In the genomic region with DNA sequence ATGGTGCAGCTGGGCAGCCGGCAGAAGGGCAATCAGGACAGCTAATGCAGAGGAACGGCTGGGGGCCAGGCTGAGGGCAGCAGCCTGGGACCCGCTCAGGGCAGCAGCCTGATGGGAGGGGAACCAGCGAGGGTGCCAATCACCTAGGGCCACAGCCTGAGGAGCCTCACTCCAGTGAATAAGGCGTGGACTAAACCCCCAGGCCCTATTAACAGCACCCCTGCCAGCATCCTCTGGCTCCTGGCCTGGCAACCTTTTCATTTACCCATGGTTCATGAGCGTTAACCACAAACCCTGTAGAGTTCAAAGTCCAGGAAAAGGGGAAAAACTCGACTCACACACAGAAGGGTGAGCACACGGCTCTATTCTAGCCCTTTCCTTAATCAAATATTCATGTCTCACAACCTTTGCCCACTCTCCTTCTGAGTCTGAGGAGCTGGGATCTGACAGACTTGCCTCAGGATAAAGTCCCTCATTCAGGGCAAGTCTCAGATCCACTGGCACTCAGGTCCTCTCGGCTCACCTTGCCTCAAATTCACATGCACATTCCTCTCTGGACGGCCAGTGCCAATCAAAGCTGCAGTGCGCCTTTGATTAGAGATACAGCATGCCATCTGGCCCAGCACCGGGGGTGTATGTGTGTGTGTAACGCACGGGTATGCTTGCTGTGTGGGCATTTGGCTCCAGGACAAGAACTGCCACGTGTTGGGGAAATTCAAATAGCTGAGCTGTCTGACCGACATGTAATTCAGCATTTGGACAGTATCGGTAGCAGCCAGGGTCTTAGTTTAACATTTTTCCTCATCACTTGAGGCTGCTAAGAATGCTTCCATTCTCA, we compare ENCODE assay signal across 10 cellular contexts.
DNase-seq lines count a peak whose midpoint lies in the region; ATAC-seq, FAIRE-seq and TF ChIP-seq lines count a peak whose summit lies in the region.
"Had no signal": no experiment of that assay in that cellular context is flagged by ENCODE, and none has a peak within 500 bp of the region (broad histone marks: within the 10 kb centered on the region; RNA-seq: fewer than 3 reads in every experiment).

No MANE protein-coding gene starts in this region.

- no peaks in the 10 kb centered on the region for H3K27me3 Mint-ChIP-seq in activated naive CD8-positive, alpha-beta T cell
- H3K27me3 Mint-ChIP-seq: activated CD8-positive, alpha-beta memory T cell treated with anti-CD3 and anti-CD28 coated beads, Interleukin-2, amount 10 ng/mL, durations not matched to agents 7 days and 5 days had no signal

- H3K56ac ChIP-seq in IMR-90 (ENCODE audit: extremely low read depth, insufficient read depth, low read length), result no peak overlapping the region

- no peak overlapping the region for H2BK120ac ChIP-seq in IMR-90 (ENCODE audit: low read depth, low read length)

- H3K9me1 ChIP-seq in IMR-90 (ENCODE audit: insufficient read depth, low read length), result peaks cover 6% of the 10 kb centered on the region; the same call in 1 of the 2 replicates

- no peak overlapping the region for H2AK9ac ChIP-seq in IMR-90 (replicated peaks; ENCODE audit: low read depth, low read length, poor library complexity)

- no peak overlapping the region for H4K5ac ChIP-seq in IMR-90 (ENCODE audit: low read depth, low read length)

- H3K4me2 ChIP-seq in IMR-90 (ENCODE audit: low read depth, low read length), result no peak overlapping the region

- no peak overlapping the region for H2AK5ac ChIP-seq in IMR-90 (ENCODE audit: low read depth, low read length)

- no peak for TF ChIP-seq CTCF in IMR-90 (conservative IDR thresholded peaks at IDR 0.05; ENCODE audit: low read depth, low read length)
- no peak for TF ChIP-seq CTCF in GM13977 (IDR thresholded peaks at IDR 0.05; ENCODE audit: extremely low read depth, insufficient read depth, missing control alignments)

- H2BK5ac ChIP-seq in IMR-90 (ENCODE audit: low read depth, low read length, poor library complexity, severe bottlenecking), result no peak overlapping the region

- no peak overlapping the region for H2BK20ac ChIP-seq in IMR-90 (ENCODE audit: low read depth, low read length)

- H3K36me3 ChIP-seq in IMR-90 (ENCODE audit: control insufficient read depth, insufficient read depth, low read length), result peaks cover 41% of the 10 kb centered on the region

- H4K20me1 ChIP-seq in IMR-90 (ENCODE audit: insufficient read depth, low read length), result no peaks in the 10 kb centered on the region

- no peak overlapping the region for H4K91ac ChIP-seq in IMR-90 (ENCODE audit: insufficient read depth, low read depth, low read length)

- 79% methylated on average over 10 of the region's 17 CpGs; no CpG with 5 or more reads in 1 of the 2 experiments for WGBS in IMR-90 (ENCODE audit: extremely low coverage in 2 of 2, insufficient read length in 1 of 2), 2 experiments

- POLR2A ChIA-PET in IMR-90 (lab: Charles Lee; ENCODE audit: unreplicated experiment), result no interaction called here

- H3K4ac ChIP-seq in IMR-90 (ENCODE audit: low read depth, low read length), result no peak overlapping the region

- no peaks in the 10 kb centered on the region for H3K27me3 ChIP-seq in IMR-90 (ENCODE audit: control insufficient read depth, insufficient read depth, low read length)

- no peak overlapping the region for H3K23ac ChIP-seq in IMR-90 (ENCODE audit: low read depth, low read length)

- H3K4me1 Mint-ChIP-seq in activated naive CD8-positive, alpha-beta T cell (ENCODE audit: low read depth), result peaks cover 44% of the 10 kb centered on the region

- H3K36me3 Mint-ChIP-seq in activated naive CD8-positive, alpha-beta T cell, result peaks cover 29% of the 10 kb centered on the region

- no peak overlapping the region for H3K14ac ChIP-seq in IMR-90 (replicated peaks; ENCODE audit: low read depth, low read length)

- no peaks in the 10 kb centered on the region for H3K9me3 ChIP-seq in IMR-90 (ENCODE audit: control insufficient read depth, insufficient read depth, low read length)

- dilution Hi-C loops in IMR-90 (cut with HindIII; ENCODE audit: low sequenced_read_pairs, unreplicated experiment), result no loop called here

- no peak overlapping the region for H2BK15ac ChIP-seq in IMR-90 (ENCODE audit: low read depth, low read length)

- no peak for ATAC-seq in IMR-90 (ENCODE audit: low read depth)
- peak; percentile 20 for ATAC-seq in stimulated activated naive CD8-positive, alpha-beta T cell treated with anti-CD3 and anti-CD28 coated beads, Interleukin-15, Interleukin-2, amounts not matched to agents 100 U/mL and 50 U/mL, for 24 hours
- ATAC-seq: activated CD8-positive, alpha-beta memory T cell treated with anti-CD3 and anti-CD28 coated beads, Interleukin-2, amount 10 ng/mL, durations not matched to agents 7 days and 5 days had no signal

- BruUV-seq in IMR-90 (replicated peaks; lab: Mats Ljungman, UMichigan), result no TSS peak

- H4K8ac ChIP-seq in IMR-90 (ENCODE audit: low read depth in 2 of 2, low read length in 2 of 2), result no peak overlapping the region

- H3K4me1 ChIP-seq in IMR-90 (ENCODE audit: control insufficient read depth, insufficient read depth, low read length), result no peaks in the 10 kb centered on the region

- no peaks in the 10 kb centered on the region for H3K79me1 ChIP-seq in IMR-90 (ENCODE audit: low read depth in 1 of 2, low read length in 2 of 2)

- in situ Hi-C loops in IMR-90 (cut with MboI; ENCODE audit: low sequenced_read_pairs), result loop anchor here (25.0 kb wide), 1 partner anchor 655 kb away; no protein-coding TSS in a partner anchor
- in situ Hi-C loops in GM13977 (cut with MboI; ENCODE audit: low pct_unique_long_range_greater_than_20kb, low sequenced_read_pairs, unreplicated experiment), result no loop called here

- no peak for DNase-seq in IMR-90
- no peak for DNase-seq in stimulated activated naive CD8-positive, alpha-beta T cell treated with anti-CD3 and anti-CD28 coated beads, Interleukin-15, Interleukin-2, amounts not matched to agents 100 U/mL and 50 U/mL, for 24 hours
- no peak for DNase-seq in NOMO-1 treated with dmso at 0.1 percent for 144 hours (lab: John Stamatoyannopoulos, UW; ENCODE audit: unreplicated experiment)
- DNase-seq in GM13977 (ENCODE audit: low spot score), result no peak
- no peak for DNase-seq in RKO (ENCODE audit: low spot score)
- DNase-seq: activated CD8-positive, alpha-beta memory T cell treated with anti-CD3 and anti-CD28 coated beads, Interleukin-2, amount 10 ng/mL, durations not matched to agents 7 days and 5 days; erythroblast; GOT3 had no signal

- TF ChIP-seq RAD21 in IMR-90 (IDR thresholded peaks at IDR 0.05; ENCODE audit: low read length), result no peak

- TF ChIP-seq POLR2A in IMR-90 (IDR thresholded peaks at IDR 0.05; ENCODE audit: low read depth, low read length), result no peak

- no peak overlapping the region for H3K4me3 ChIP-seq in IMR-90 (ENCODE audit: insufficient read depth, low read depth, low read length)

- CTCF ChIA-PET in IMR-90 (lab: Yijun Ruan, JAX), result no interaction called here

- H3K9me3 Mint-ChIP-seq in activated naive CD8-positive, alpha-beta T cell (ENCODE audit: low read depth), result no peaks in the 10 kb centered on the region

- intact Hi-C loops in IMR-90 (cut with micrococcal nuclease), result no loop called here

- FAIRE-seq in islet of Langerhans (lab: Jason Lieb, UNC), result peak; percentile 38

- no peak overlapping the region for H3K9ac ChIP-seq in IMR-90 (ENCODE audit: low read depth, low read length)

- peak overlapping the region; percentile 6 for H2AFZ ChIP-seq in IMR-90 (replicated peaks; ENCODE audit: low read length, poor library complexity)

- H3K27ac Mint-ChIP-seq in activated naive CD8-positive, alpha-beta T cell, result peak overlapping the region; percentile 73
- H3K27ac Mint-ChIP-seq: activated CD8-positive, alpha-beta memory T cell treated with anti-CD3 and anti-CD28 coated beads, Interleukin-2, amount 10 ng/mL, durations not matched to agents 7 days and 5 days had no signal

- no peak overlapping the region for H3K18ac ChIP-seq in IMR-90 (ENCODE audit: low read depth, low read length)

- H3K4me3 Mint-ChIP-seq in activated naive CD8-positive, alpha-beta T cell, result peak overlapping the region; percentile 54
- H3K4me3 Mint-ChIP-seq: activated CD8-positive, alpha-beta memory T cell treated with anti-CD3 and anti-CD28 coated beads, Interleukin-2, amount 10 ng/mL, durations not matched to agents 7 days and 5 days had no signal

- H3K27ac ChIP-seq in IMR-90 (ENCODE audit: insufficient read depth, low read length), result no peak overlapping the region

TF ChIP-seq in IMR-90, 13 proteins besides CTCF, POLR2A, EP300 and RAD21 (continues in another document):
- no peak for TF ChIP-seq MAFK (IDR thresholded peaks at IDR 0.05; ENCODE audit: low read depth, low read length)
- TF ChIP-seq BHLHE40 (IDR thresholded peaks at IDR 0.05; ENCODE audit: low read depth, low read length), result no peak
- TF ChIP-seq NFE2L2 (IDR thresholded peaks at IDR 0.05; ENCODE audit: low read depth, low read length), result no peak
- no peak for TF ChIP-seq RCOR1 (IDR thresholded peaks at IDR 0.05; ENCODE audit: insufficient replicate concordance, low read length)
- TF ChIP-seq FOS (IDR thresholded peaks at IDR 0.05; ENCODE audit: low read depth, low read length), result no peak
- no peak for TF ChIP-seq MXI1 (IDR thresholded peaks at IDR 0.05; ENCODE audit: borderline replicate concordance, low read depth, low read length)
- no peak for TF ChIP-seq MAZ (IDR thresholded peaks at IDR 0.05; ENCODE audit: borderline replicate concordance, low read depth, low read length)
- TF ChIP-seq, protein P1, sequence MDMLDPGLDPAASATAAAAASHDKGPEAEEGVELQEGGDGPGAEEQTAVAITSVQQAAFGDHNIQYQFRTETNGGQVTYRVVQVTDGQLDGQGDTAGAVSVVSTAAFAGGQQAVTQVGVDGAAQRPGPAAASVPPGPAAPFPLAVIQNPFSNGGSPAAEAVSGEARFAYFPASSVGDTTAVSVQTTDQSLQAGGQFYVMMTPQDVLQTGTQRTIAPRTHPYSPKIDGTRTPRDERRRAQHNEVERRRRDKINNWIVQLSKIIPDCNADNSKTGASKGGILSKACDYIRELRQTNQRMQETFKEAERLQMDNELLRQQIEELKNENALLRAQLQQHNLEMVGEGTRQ (IDR thresholded peaks at IDR 0.05; ENCODE audit: low read depth, low read length), result no peak
- TF ChIP-seq CEBPB (IDR thresholded peaks at IDR 0.05; ENCODE audit: low read depth, low read length), result no peak
- TF ChIP-seq SMC3 (IDR thresholded peaks at IDR 0.05; ENCODE audit: low read depth, low read length), result no peak
- no peak for TF ChIP-seq CHD1 (IDR thresholded peaks at IDR 0.05; ENCODE audit: low read depth, low read length)
- TF ChIP-seq RFX5 (IDR thresholded peaks at IDR 0.05; ENCODE audit: low read depth, low read length), result no peak
